ENCODE assay signal across 18 cellular contexts in the genomic region with DNA sequence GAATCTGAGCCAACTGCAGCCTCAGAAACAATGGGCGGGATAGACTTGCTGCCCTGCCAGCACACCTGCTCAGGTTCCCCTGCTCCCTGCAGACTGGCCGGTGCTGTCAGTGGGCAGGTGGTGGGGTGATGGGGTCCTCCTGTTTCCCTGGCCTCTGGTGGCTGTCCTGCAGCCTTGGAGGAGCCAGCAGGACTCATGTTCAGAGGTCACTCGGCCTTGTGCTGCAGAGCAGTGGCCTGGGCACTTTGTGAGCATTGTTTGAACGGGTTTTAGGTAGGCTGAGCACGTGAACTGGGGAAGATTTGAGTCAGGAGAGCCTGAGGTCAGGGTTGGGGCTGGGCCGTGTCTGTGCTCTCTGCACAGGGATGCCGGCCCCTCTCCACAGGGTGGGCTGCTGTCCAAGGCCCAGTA. TPM values are rescaled to one million over a fixed set of nuclear protein-coding genes. Genes with fewer than 3 reads are reported as not detected.
DNase-seq lines count a peak whose midpoint lies in the region; ATAC-seq, FAIRE-seq and TF ChIP-seq lines count a peak whose summit lies in the region.
"Had no signal": no experiment of that assay in that cellular context is flagged by ENCODE, and none has a peak within 500 bp of the region (broad histone marks: within the 10 kb centered on the region; RNA-seq: fewer than 3 reads in every experiment).

No MANE protein-coding gene starts in this region.

- ATAC-seq in pancreas: peak; percentile 60 to 76 (median 74)

- H3K9me2 ChIP-seq in OCI-LY1 (ENCODE audit: low read depth, low read length) (no peaks in the 10 kb centered on the region), hepatocyte (replicated peaks; ENCODE audit: insufficient read depth) (no peaks in the 10 kb centered on the region)

- H3K9me3 ChIP-seq in OCI-LY1 (ENCODE audit: low read length) (no peaks in the 10 kb centered on the region), hepatocyte (ENCODE audit: low read depth) (no peaks in the 10 kb centered on the region), pancreas (no peaks in the 10 kb centered on the region)
- H3K9me3 ChIP-seq: BLaER1 treated with 17β-estradiol and CSF1 and Interleukin-3, amounts not matched to agents 10 nM and 100 nM had no signal

- H3K9ac ChIP-seq in OCI-LY1 (ENCODE audit: low read length): no peak overlapping the region
- H3K9ac ChIP-seq: GM23248 had no signal

- H3K36me3 ChIP-seq in OCI-LY1 (ENCODE audit: insufficient read depth, low read length) (peaks cover 53% of the 10 kb centered on the region), hepatocyte (replicated peaks; ENCODE audit: insufficient read depth, low read depth) (no peaks in the 10 kb centered on the region), pancreas (peaks cover 0 to 13% (median 0%) of the 10 kb centered on the region in 3 donors)

- no peaks in the 10 kb centered on the region for H3K27me3 ChIP-seq in OCI-LY1 (ENCODE audit: insufficient read depth, low read length)
- no peaks in the 10 kb centered on the region for H3K27me3 ChIP-seq in hepatocyte
- no peaks in the 10 kb centered on the region for H3K27me3 ChIP-seq in pancreas
- H3K27me3 ChIP-seq: BLaER1 treated with 17β-estradiol and CSF1 and Interleukin-3, amounts not matched to agents 10 nM and 100 nM had no signal

- WGBS in hepatocyte (ENCODE audit: low lambda C conversion rate, missing lambda C conversion rate): 99% methylated on average over 7 of the region's 7 CpGs
- WGBS in pancreas, 2 donors: 38 to 43% methylated on average over 7 of the region's 7 CpGs

- FAIRE-seq in pancreas (lab: Jason Lieb, UNC): no peak
- FAIRE-seq: GM12878, GM18507 had no signal

- peak; percentile 3 for DNase-seq in NCI-H2196 (lab: John Stamatoyannopoulos, UW; ENCODE audit: unreplicated experiment)
- no peak for DNase-seq in NCI-H2196 treated with DMSO at 0.1 percent for 48 hours (lab: John Stamatoyannopoulos, UW; ENCODE audit: unreplicated experiment)
- DNase-seq in hepatocyte (ENCODE audit: low spot score): peak; percentile 2
- peak in 5 of 6 donors; percentile 63 to 85 (median 79) for DNase-seq in pancreas
- DNase-seq in stimulated activated CD4-positive, alpha-beta T cell treated with anti-CD3 and anti-CD28 coated beads, Interleukin-2, amount 100 ng/mL, for 48 hours: no peak
- DNase-seq in T-helper 2 cell: no peak
- DNase-seq in 8988T: no peak
- DNase-seq: AML-193; CD4-positive, CD25-positive, alpha-beta regulatory T cell; DMS 273 treated with DMSO at 0.1 percent for 48 hours; GM23248; H7 had no signal

- H3F3A ChIP-seq in OCI-LY1 (ENCODE audit: insufficient read depth, low read length): no peaks in the 10 kb centered on the region

- no peaks in the 10 kb centered on the region for H4K20me1 ChIP-seq in OCI-LY1 (ENCODE audit: insufficient read depth, low read length)
- H4K20me1 ChIP-seq in hepatocyte (ENCODE audit: insufficient read depth, poor library complexity, severe bottlenecking): no peaks in the 10 kb centered on the region

- TF ChIP-seq CTCF in OCI-LY1 (IDR thresholded peaks at IDR 0.05; ENCODE audit: low read length) (no peak), hepatocyte (IDR thresholded peaks at IDR 0.05; ENCODE audit: poor library complexity) (no peak), pancreas (IDR thresholded peaks at IDR 0.05) (no peak)

- peaks cover 13% of the 10 kb centered on the region for H3K4me1 ChIP-seq in OCI-LY1 (ENCODE audit: insufficient read depth, low read length, severe bottlenecking)
- no peaks in the 10 kb centered on the region for H3K4me1 ChIP-seq in hepatocyte (ENCODE audit: insufficient read depth)
- peaks cover 29 to 33% (median 31%) of the 10 kb centered on the region in 3 donors for H3K4me1 ChIP-seq in pancreas

- H2AFZ ChIP-seq in OCI-LY1 (ENCODE audit: low read length) (no peak overlapping the region), hepatocyte (no peak overlapping the region)
- H2AFZ ChIP-seq: GM23248 had no signal

- H3K79me2 ChIP-seq in OCI-LY1 (ENCODE audit: insufficient read depth, low read length): no peaks in the 10 kb centered on the region
- H3K79me2 ChIP-seq in hepatocyte: no peaks in the 10 kb centered on the region

- no peak overlapping the region for H3K4me3 ChIP-seq in OCI-LY1 (ENCODE audit: low read depth, low read length, poor library complexity, severe bottlenecking)
- H3K4me3 ChIP-seq in hepatocyte: no peak overlapping the region
- H3K4me3 ChIP-seq in pancreas: no peak overlapping the region
- H3K4me3 ChIP-seq: BLaER1 treated with 17β-estradiol and CSF1 and Interleukin-3, amounts not matched to agents 10 nM and 100 nM; GM12878; GM23248 had no signal

- H3K4me2 ChIP-seq in OCI-LY1 (ENCODE audit: low read length) (no peak overlapping the region), hepatocyte (no peak overlapping the region)

- intact Hi-C loops in pancreas (cut with DNase I): no loop called here

- peak overlapping the region; percentile 40 for H3K27ac ChIP-seq in OCI-LY1 (ENCODE audit: low read depth, low read length, poor library complexity, severe bottlenecking)
- H3K27ac ChIP-seq in hepatocyte: no peak overlapping the region
- peak overlapping the region; percentile 20 to 70 (median 57) for H3K27ac ChIP-seq in pancreas
- H3K27ac ChIP-seq: 22Rv1, GM23248, HL-60 had no signal

RNA-seq across cellular contexts. Expression of a gene that starts 17.6 kb away (rescaled TPM):
- total RNA-seq in hepatocyte (22.8 and 28.3 TPM in 2 replicates), pancreas (10 to 100 TPM; 21.1 to 33.5 (median 27.7) TPM)
- polyA plus RNA-seq in hepatocyte (30.0 and 38.6 TPM in 2 replicates), pancreas (10 to 100 TPM; 54.2 to 57.0 TPM)

RNA-seq across cellular contexts. Expression of a gene that starts 41.3 kb away (rescaled TPM):
- total RNA-seq in hepatocyte (38.2 and 48.2 TPM in 2 replicates), pancreas (10 to 100 TPM; 24.0 to 49.2 (median 33.4) TPM)
- polyA plus RNA-seq in hepatocyte (119 and 139 TPM in 2 replicates), pancreas (10 to 100 TPM; 33.1 to 47.7 TPM)

RNA-seq across cellular contexts. Expression of a gene that starts 50.8 kb away (rescaled TPM):
- total RNA-seq in hepatocyte (0.20 and 0.30 TPM in 2 replicates), pancreas (under 1 TPM in 5 of 6 donors, not detected in 1; 0.12 to 0.34 (median 0.19) TPM)
- polyA plus RNA-seq in hepatocyte (1.3 and 1.5 TPM in 2 replicates), pancreas (1 to 10 TPM; 1.2 to 1.3 TPM)
- total RNA-seq: CD4-positive, CD25-positive, alpha-beta regulatory T cell had no signal
- polyA plus RNA-seq: CD4-positive, CD25-positive, alpha-beta regulatory T cell had no signal

RNA-seq across cellular contexts. Expression of a gene that starts 52.2 kb away (rescaled TPM):
- 1.9 and 2.0 TPM in 2 replicates for total RNA-seq in hepatocyte
- 3.1 and 3.5 TPM in 2 replicates for polyA plus RNA-seq in hepatocyte
- total RNA-seq in pancreas: 1 to 10 TPM; 2.0 to 7.2 (median 2.7) TPM
- 1 to 10 TPM; 2.4 to 3.1 TPM for polyA plus RNA-seq in pancreas

RNA-seq across cellular contexts. Expression of a gene that starts 53.6 kb away (rescaled TPM):
- total RNA-seq in hepatocyte (24.1 and 34.6 TPM in 2 replicates), pancreas (10 to 100 TPM; 11.2 to 22.5 (median 13.6) TPM)
- polyA plus RNA-seq in hepatocyte (44.5 and 49.8 TPM in 2 replicates), pancreas (10 to 100 TPM; 23.8 to 25.1 TPM)

Comparison
In these comparisons a context has a peak if more than half of its experiments do, and no peak if none do; other contexts are left out.
1. DNase-seq: peak in NCI-H2196 (single experiment), hepatocyte (single experiment) and pancreas (5 of 6); none in NCI-H2196 treated with DMSO at 0.1 percent for 48 hours (single experiment), stimulated activated CD4-positive, alpha-beta T cell treated with anti-CD3 and anti-CD28 coated beads, Interleukin-2, amount 100 ng/mL, for 48 hours (0 of 2), T-helper 2 cell (0 of 5) and 8988T (single experiment).